In the genomic region with DNA sequence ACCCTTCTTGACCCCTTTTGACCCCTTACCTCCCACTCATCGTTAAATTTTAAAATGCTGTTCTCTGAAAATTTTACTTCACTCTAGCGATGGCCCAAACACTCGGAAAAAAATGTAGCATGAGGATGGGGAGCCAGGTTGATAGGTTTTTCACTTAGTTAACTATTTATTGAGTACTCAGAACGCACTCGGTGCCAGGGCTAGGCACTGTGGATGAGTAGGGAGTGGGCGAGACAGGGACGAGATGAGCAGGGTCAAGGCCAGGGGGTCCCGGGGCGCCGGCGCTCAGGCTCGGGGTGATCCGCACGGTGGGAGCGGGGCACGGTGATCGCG, we compare ENCODE assay signal across 8 cellular contexts. TPM values are rescaled to one million over a fixed set of nuclear protein-coding genes. Genes with fewer than 3 reads are reported as not detected.
A peak's percentile ranks its signal among the peaks of the same experiment; 100 is the strongest.
DNase-seq lines count a peak whose midpoint lies in the region; ATAC-seq lines count a peak whose summit lies in the region.

No MANE protein-coding gene starts in this region.

- POLR2A ChIA-PET in naive thymus-derived CD4-positive, alpha-beta T cell (lab: Charles Lee), result interaction anchor here (0.7 to 4.1 kb wide), 22 partner anchors 16 to 297 kb away, joined by 3 to 40 read pairs (median 5); a partner anchor contains a TSS

- peaks cover 16% of the 10 kb centered on the region for H3K36me3 Mint-ChIP-seq in central memory CD8-positive, alpha-beta T cell (ENCODE audit: insufficient read depth)
- peaks cover 28 to 78% (median 59%) of the 10 kb centered on the region in 5 donors for H3K36me3 Mint-ChIP-seq in naive thymus-derived CD4-positive, alpha-beta T cell

- no peaks in the 10 kb centered on the region for H3K27me3 Mint-ChIP-seq in central memory CD8-positive, alpha-beta T cell
- H3K27me3 Mint-ChIP-seq in naive thymus-derived CD4-positive, alpha-beta T cell, result no peaks in the 10 kb centered on the region

- H3K9me3 ChIP-seq in BLaER1 treated with 17β-estradiol and CSF1 and Interleukin-3, amounts not matched to agents 10 nM and 100 nM (replicated peaks in 1 of 11), result peaks cover 71 to 81% (median 77%) of the 10 kb centered on the region in 11 experiments
- H3K9me3 ChIP-seq in naive thymus-derived CD4-positive, alpha-beta T cell (ENCODE audit: control insufficient read depth in 2 of 3, low read length in 3 of 3), result peaks cover 0 to 25% (median 0%) of the 10 kb centered on the region in 3 experiments

- H3K27ac ChIP-seq in BLaER1 treated with 17β-estradiol and CSF1 and Interleukin-3, amounts not matched to agents 10 nM and 100 nM, result peak overlapping the region; percentile 80 to 93 (median 89)
- H3K27ac ChIP-seq in naive thymus-derived CD4-positive, alpha-beta T cell (ENCODE audit: low read depth, low read length), result peak overlapping the region; percentile 89

- peak overlapping the region; percentile 84 to 98 (median 94) for H3K9ac ChIP-seq in BLaER1 treated with 17β-estradiol and CSF1 and Interleukin-3, amounts not matched to agents 10 nM and 100 nM

- peaks cover 11 to 29% (median 15%) of the 10 kb centered on the region in 10 experiments; a peak in 19 of 20 replicates for H3K4me1 ChIP-seq in BLaER1 treated with 17β-estradiol and CSF1 and Interleukin-3, amounts not matched to agents 10 nM and 100 nM
- H3K4me1 ChIP-seq in naive thymus-derived CD4-positive, alpha-beta T cell (ENCODE audit: control insufficient read depth in 2 of 2, insufficient read depth in 2 of 2, low read length in 2 of 2), result peaks cover 20 to 22% of the 10 kb centered on the region in 2 donors

- intact Hi-C loops in naive thymus-derived CD4-positive, alpha-beta T cell (cut with micrococcal nuclease), result loop anchor here (2.0 to 5.0 kb wide), 5 partner anchors 42 to 378 kb away; a partner anchor contains a TSS

- CTCF ChIA-PET in naive thymus-derived CD4-positive, alpha-beta T cell (lab: Charles Lee), result interaction anchor here (1.0 to 1.9 kb wide), 3 partner anchors 20 to 100 kb away, joined by 3 to 4 read pairs (median 3); no protein-coding TSS in a partner anchor

- H3K27ac Mint-ChIP-seq in central memory CD8-positive, alpha-beta T cell (ENCODE audit: low read depth), result peak overlapping the region; percentile 87
- peak overlapping the region; percentile 88 to 94 (median 91) for H3K27ac Mint-ChIP-seq in naive thymus-derived CD4-positive, alpha-beta T cell

- no peak for DNase-seq in central memory CD8-positive, alpha-beta T cell (ENCODE audit: low spot score in 2 of 2)
- no peak for DNase-seq in naive thymus-derived CD4-positive, alpha-beta T cell
- DNase-seq in stimulated activated CD4-positive, alpha-beta T cell treated with anti-CD3 and anti-CD28 coated beads, Interleukin-2, amount 100 ng/mL, for 24 hours, result no peak
- DNase-seq in LoVo (ENCODE audit: low spot score) (no peak), epidermal melanocyte (ENCODE audit: insufficient read length, low spot score) (no peak)

- peak overlapping the region; percentile 74 to 94 (median 87) for H3K4me2 ChIP-seq in BLaER1 treated with 17β-estradiol and CSF1 and Interleukin-3, amounts not matched to agents 10 nM and 100 nM

- no peaks in the 10 kb centered on the region for H4K20me1 ChIP-seq in BLaER1 treated with 17β-estradiol and CSF1 and Interleukin-3, amounts not matched to agents 10 nM and 100 nM

- H3K4me1 Mint-ChIP-seq in central memory CD8-positive, alpha-beta T cell, result peaks cover 52% of the 10 kb centered on the region
- peaks cover 14 to 81% (median 69%) of the 10 kb centered on the region in 7 donors for H3K4me1 Mint-ChIP-seq in naive thymus-derived CD4-positive, alpha-beta T cell

- no peaks in the 10 kb centered on the region for H3K27me3 ChIP-seq in BLaER1 treated with 17β-estradiol and CSF1 and Interleukin-3, amounts not matched to agents 10 nM and 100 nM
- H3K27me3 ChIP-seq in naive thymus-derived CD4-positive, alpha-beta T cell (ENCODE audit: control insufficient read depth in 2 of 2, insufficient read depth in 2 of 2, low read length in 2 of 2), result no peaks in the 10 kb centered on the region

- peak; percentile 20 for ATAC-seq in HG03460 (IDR thresholded peaks at IDR 0.05; ENCODE audit: unreplicated experiment)
- ATAC-seq in central memory CD8-positive, alpha-beta T cell (replicated peaks; ENCODE audit: extremely low read depth, poor library complexity, severe bottlenecking), result no peak
- no peak for ATAC-seq in naive thymus-derived CD4-positive, alpha-beta T cell
- ATAC-seq in GM18868 (IDR thresholded peaks at IDR 0.05; ENCODE audit: unreplicated experiment), result no peak

- H3K9me3 Mint-ChIP-seq in central memory CD8-positive, alpha-beta T cell, result no peaks in the 10 kb centered on the region
- peaks cover 7 to 52% (median 25%) of the 10 kb centered on the region in 11 donors for H3K9me3 Mint-ChIP-seq in naive thymus-derived CD4-positive, alpha-beta T cell

- H3K4me3 Mint-ChIP-seq in central memory CD8-positive, alpha-beta T cell, result peak overlapping the region; percentile 96
- H3K4me3 Mint-ChIP-seq in naive thymus-derived CD4-positive, alpha-beta T cell, result peak overlapping the region; percentile 84 to 97 (median 94)

- peaks cover 66 to 75% (median 69%) of the 10 kb centered on the region in 11 experiments for H3K36me3 ChIP-seq in BLaER1 treated with 17β-estradiol and CSF1 and Interleukin-3, amounts not matched to agents 10 nM and 100 nM
- H3K36me3 ChIP-seq in naive thymus-derived CD4-positive, alpha-beta T cell (ENCODE audit: control insufficient read depth in 2 of 3, insufficient read depth in 3 of 3, low read length in 3 of 3), result peaks cover 8 to 41% (median 14%) of the 10 kb centered on the region in 3 experiments

- H3K4me3 ChIP-seq in BLaER1 treated with 17β-estradiol and CSF1 and Interleukin-3, amounts not matched to agents 10 nM and 100 nM, result peak overlapping the region; percentile 78 to 97 (median 90)
- H3K4me3 ChIP-seq in naive thymus-derived CD4-positive, alpha-beta T cell (ENCODE audit: low read length), result peak overlapping the region; percentile 87

RNA-seq across cellular contexts. Expression of a gene that starts 0.4 kb away (rescaled TPM):
- 10 to 100 TPM in 4 of 5 experiments, 1 to 10 TPM in 1; 9.7 to 31.1 (median 19.0) TPM for total RNA-seq in naive thymus-derived CD4-positive, alpha-beta T cell
- polyA plus RNA-seq in naive thymus-derived CD4-positive, alpha-beta T cell, result 10 to 100 TPM; 14.6 to 24.3 TPM

RNA-seq across cellular contexts. Expression of a gene that starts 0.6 kb away (rescaled TPM):
- 10 to 100 TPM in 3 of 5 experiments, 1 to 10 TPM in 2; 4.7 to 22.8 (median 13.5) TPM for total RNA-seq in naive thymus-derived CD4-positive, alpha-beta T cell
- polyA plus RNA-seq in naive thymus-derived CD4-positive, alpha-beta T cell, result 10 to 100 TPM; 11.0 to 26.4 TPM

RNA-seq across cellular contexts. Expression of a gene that starts 42.9 kb away (rescaled TPM):
- 1 to 10 TPM; 2.2 to 5.9 (median 3.8) TPM for total RNA-seq in naive thymus-derived CD4-positive, alpha-beta T cell
- 1 to 10 TPM; 1.7 to 2.1 TPM for polyA plus RNA-seq in naive thymus-derived CD4-positive, alpha-beta T cell

RNA-seq across cellular contexts. Expression of a gene that starts 43.1 kb away (rescaled TPM):
- 10 to 100 TPM; 38.7 to 63.7 (median 55.3) TPM for total RNA-seq in naive thymus-derived CD4-positive, alpha-beta T cell
- polyA plus RNA-seq in naive thymus-derived CD4-positive, alpha-beta T cell, result 10 to 100 TPM; 41.2 to 58.9 TPM

RNA-seq across cellular contexts. Expression of a gene that starts 44.7 kb away (rescaled TPM):
- under 1 TPM in 3 of 5 experiments, not detected in 2; 0.35 to 0.65 (median 0.50) TPM for total RNA-seq in naive thymus-derived CD4-positive, alpha-beta T cell
- under 1 TPM; 0.24 to 0.65 TPM for polyA plus RNA-seq in naive thymus-derived CD4-positive, alpha-beta T cell
